23 cellular contexts compared by ENCODE assay signal in the genomic region with DNA sequence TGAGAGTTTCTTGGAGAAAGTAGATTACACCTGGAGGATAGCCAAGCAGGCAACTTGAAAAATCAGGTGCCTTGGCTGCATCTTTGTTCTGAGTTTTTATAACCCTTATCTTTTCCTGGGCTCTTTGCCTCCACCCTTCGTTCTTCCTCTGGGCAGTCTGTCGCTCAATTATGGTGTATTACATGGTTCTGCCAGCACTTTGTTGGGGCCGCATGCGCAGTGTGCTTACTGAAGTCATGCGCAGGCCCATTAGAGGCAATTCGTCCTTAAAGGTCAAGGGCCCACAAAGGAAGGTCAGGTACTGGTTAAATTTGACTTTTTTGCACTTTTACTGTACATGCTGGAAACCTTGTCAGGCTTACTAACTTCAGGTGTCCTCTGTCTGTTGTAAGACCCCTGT.
DNase-seq lines count a peak whose midpoint lies in the region; TF ChIP-seq lines count a peak whose summit lies in the region.
"Had no signal": no experiment of that assay in that cellular context is flagged by ENCODE, and none has a peak within 500 bp of the region (broad histone marks: within the 10 kb centered on the region; RNA-seq: fewer than 3 reads in every experiment).

No MANE protein-coding gene starts in this region.

- H3K4me3 ChIP-seq in OCI-LY3 (ENCODE audit: low read length) (no peak overlapping the region), smooth muscle cell (no peak overlapping the region), spleen (no peak overlapping the region), mesenchymal stem cell (ENCODE audit: insufficient read depth in 1 of 2, low read depth in 1 of 2, low read length in 2 of 2) (no peak overlapping the region)
- H3K4me3 ChIP-seq: BLaER1, HAP-1 had no signal

- DNase-seq in UCSD-AML1 (lab: John Stamatoyannopoulos, UW; ENCODE audit: unreplicated experiment) (peak; percentile 1), mesothelial cell of epicardium (ENCODE audit: low spot score in 2 of 2, unreplicated experiment in 2 of 2) (no peak), smooth muscle cell (lab: John Stamatoyannopoulos, UW; ENCODE audit: unreplicated experiment) (no peak), spleen (no peak), NCI-H2227 treated with DMSO at 0.1 percent for 48 hours (lab: John Stamatoyannopoulos, UW) (no peak), mesenchymal stem cell (no peak), NCI-H748 treated with DMSO at 0.1 percent for 48 hours (lab: John Stamatoyannopoulos, UW) (no peak)
- DNase-seq: CD4-positive, alpha-beta T cell; GOT3; HFFc6; KG1; NCI-H1092; NCI-H1417 treated with DMSO at 0.1 percent for 48 hours; NCI-H187; NCI-H2107; NCI-H446; NCI-H524 treated with DMSO at 0.1 percent for 48 hours; NCI-H82; NK-92 treated with Interleukin-12 subunit alpha and Interleukin-12 subunit beta, amount 100 ng/mL, for 24 hours; SIG-M5 had no signal

- intact Hi-C loops in spleen (cut with DNase I; ENCODE audit: low total_unique reads), result no loop called here

- H3K18ac ChIP-seq in mesenchymal stem cell (ENCODE audit: low read depth in 1 of 2, low read length in 2 of 2), result peak overlapping the region in 1 of 2 experiments; percentile 55

- H3K4ac ChIP-seq in mesenchymal stem cell (ENCODE audit: low read depth in 1 of 2, low read length in 2 of 2), result no peak overlapping the region

- H2BK12ac ChIP-seq in mesenchymal stem cell (ENCODE audit: low read length in 2 of 2), result peak overlapping the region in 1 of 2 experiments; percentile 83

- H3K23ac ChIP-seq in mesenchymal stem cell (ENCODE audit: low read length in 2 of 2), result peak overlapping the region in 1 of 2 experiments; percentile 70

- H3K79me2 ChIP-seq in OCI-LY3 (ENCODE audit: low read length) (no peaks in the 10 kb centered on the region), smooth muscle cell (ENCODE audit: low read depth) (no peaks in the 10 kb centered on the region)

- peaks cover 5% of the 10 kb centered on the region for H3K9me3 Mint-ChIP-seq in mesothelial cell of epicardium

- H3K27ac ChIP-seq in OCI-LY3 (ENCODE audit: low read length) (no peak overlapping the region), smooth muscle cell (ENCODE audit: low read depth) (no peak overlapping the region), spleen (no peak overlapping the region), mesenchymal stem cell (ENCODE audit: low read length, poor library complexity, severe bottlenecking) (no peak overlapping the region)
- H3K27ac ChIP-seq: BLaER1 had no signal

- H3K36me3 Mint-ChIP-seq in mesothelial cell of epicardium, result peaks cover 1% of the 10 kb centered on the region

- H3K4me1 Mint-ChIP-seq in mesothelial cell of epicardium, result peaks cover 40% of the 10 kb centered on the region

- H2BK5ac ChIP-seq in mesenchymal stem cell (ENCODE audit: low read depth, low read length, poor library complexity, severe bottlenecking), result no peak overlapping the region

- H3K36me3 ChIP-seq in OCI-LY3 (replicated peaks; ENCODE audit: low read depth, low read length) (no peaks in the 10 kb centered on the region), smooth muscle cell (ENCODE audit: low read depth) (no peaks in the 10 kb centered on the region), spleen (no peaks in the 10 kb centered on the region), mesenchymal stem cell (ENCODE audit: control insufficient read depth in 1 of 2, insufficient read depth in 2 of 2, low read depth in 1 of 2, low read length in 2 of 2) (no peaks in the 10 kb centered on the region)
- H3K36me3 ChIP-seq: BLaER1, HAP-1 had no signal

- H4K20me1 ChIP-seq in OCI-LY3 (ENCODE audit: insufficient read depth, low read length) (no peaks in the 10 kb centered on the region), smooth muscle cell (ENCODE audit: low read depth) (no peaks in the 10 kb centered on the region)
- H4K20me1 ChIP-seq: BLaER1 had no signal

- H3K9ac ChIP-seq in OCI-LY3 (ENCODE audit: low read length) (no peak overlapping the region), smooth muscle cell (ENCODE audit: low read depth) (no peak overlapping the region), mesenchymal stem cell (ENCODE audit: low read length) (no peak overlapping the region)
- H3K9ac ChIP-seq: BLaER1 had no signal

- H3K79me1 ChIP-seq in mesenchymal stem cell (replicated peaks; ENCODE audit: low read length, poor library complexity, severe bottlenecking), result no peaks in the 10 kb centered on the region

- no peak overlapping the region for H2BK15ac ChIP-seq in mesenchymal stem cell (ENCODE audit: low read depth, poor library complexity, severe bottlenecking)

- no peak for TF ChIP-seq CTCF in OCI-LY3 (IDR thresholded peaks at IDR 0.05; ENCODE audit: low read depth, low read length)
- TF ChIP-seq CTCF in mesothelial cell of epicardium (IDR thresholded peaks at IDR 0.05; ENCODE audit: unreplicated experiment), result no peak
- no peak for TF ChIP-seq CTCF in smooth muscle cell (IDR thresholded peaks at IDR 0.05; ENCODE audit: borderline replicate concordance, insufficient read depth, poor library complexity, severe bottlenecking)
- no peak for TF ChIP-seq CTCF in spleen (IDR thresholded peaks at IDR 0.05 in 8 of 11, conservative IDR thresholded peaks at IDR 0.05 in 3 of 11)

- peak overlapping the region; percentile 51; the same call in 1 of the 2 replicates for H2AFZ ChIP-seq in OCI-LY3 (ENCODE audit: low read depth, low read length)
- H2AFZ ChIP-seq in smooth muscle cell (ENCODE audit: low read depth), result peak overlapping the region; percentile 56
- no peak overlapping the region for H2AFZ ChIP-seq in mesenchymal stem cell (ENCODE audit: low read depth, low read length)

- no peak overlapping the region for H3K4me3 Mint-ChIP-seq in mesothelial cell of epicardium
- H3K4me3 Mint-ChIP-seq: CD4-positive, alpha-beta T cell; HFFc6 had no signal

- H3F3A ChIP-seq in smooth muscle cell (ENCODE audit: low read depth), result no peaks in the 10 kb centered on the region

- H3K27me3 ChIP-seq in OCI-LY3 (ENCODE audit: low read depth, low read length) (no peaks in the 10 kb centered on the region), smooth muscle cell (ENCODE audit: low read depth) (no peaks in the 10 kb centered on the region), spleen (replicated peaks in 1 of 7) (no peaks in the 10 kb centered on the region), mesenchymal stem cell (ENCODE audit: control insufficient read depth in 1 of 2, insufficient read depth in 1 of 2, low read length in 2 of 2) (no peaks in the 10 kb centered on the region)
- H3K27me3 ChIP-seq: BLaER1 had no signal

- no peak overlapping the region for H4K8ac ChIP-seq in mesenchymal stem cell (ENCODE audit: low read length)

- no peak overlapping the region for H3K4me2 ChIP-seq in OCI-LY3 (ENCODE audit: low read length)
- no peak overlapping the region for H3K4me2 ChIP-seq in smooth muscle cell
- no peak overlapping the region for H3K4me2 ChIP-seq in mesenchymal stem cell (ENCODE audit: low read length, poor library complexity, severe bottlenecking)
- H3K4me2 ChIP-seq: BLaER1 had no signal

- H3K27me3 Mint-ChIP-seq in mesothelial cell of epicardium (ENCODE audit: low read depth), result no peaks in the 10 kb centered on the region
- H3K27me3 Mint-ChIP-seq: CD4-positive, alpha-beta T cell had no signal

- 78% methylated on average over 6 of the region's 6 CpGs for WGBS in smooth muscle cell (ENCODE audit: low lambda C conversion rate)
- WGBS in spleen, 5 donors, result 78 to 91% (median 85%) methylated on average over 6 of the region's 6 CpGs
- 88% methylated on average over 6 of the region's 6 CpGs for WGBS in mesenchymal stem cell

- H3K4me1 ChIP-seq in OCI-LY3 (ENCODE audit: low read length), result no peaks in the 10 kb centered on the region
- H3K4me1 ChIP-seq in smooth muscle cell (ENCODE audit: low read depth), result peaks cover 12% of the 10 kb centered on the region
- no peaks in the 10 kb centered on the region for H3K4me1 ChIP-seq in spleen
- H3K4me1 ChIP-seq in mesenchymal stem cell (ENCODE audit: control insufficient read depth, insufficient read depth, low read depth, low read length), result no peaks in the 10 kb centered on the region
- H3K4me1 ChIP-seq: BLaER1, HAP-1 had no signal

- H2BK120ac ChIP-seq in mesenchymal stem cell (ENCODE audit: low read depth, low read length), result no peak overlapping the region

- TF ChIP-seq POLR2A in spleen (IDR thresholded peaks at IDR 0.05), result no peak

- peak overlapping the region; percentile 20 for H3K27ac Mint-ChIP-seq in mesothelial cell of epicardium
- H3K27ac Mint-ChIP-seq: CD4-positive, alpha-beta T cell; HFFc6 had no signal

- no peaks in the 10 kb centered on the region for H3K9me3 ChIP-seq in OCI-LY3 (ENCODE audit: insufficient read depth, low read length)
- H3K9me3 ChIP-seq in smooth muscle cell (replicated peaks; ENCODE audit: low read depth), result no peaks in the 10 kb centered on the region
- H3K9me3 ChIP-seq in spleen, result peaks cover 0 to 3% (median 0%) of the 10 kb centered on the region in 8 donors
- no peaks in the 10 kb centered on the region for H3K9me3 ChIP-seq in mesenchymal stem cell (ENCODE audit: control insufficient read depth, low read length)
- H3K9me3 ChIP-seq: BLaER1, HAP-1 had no signal

- peak overlapping the region in 1 of 2 experiments; percentile 35 for H3K14ac ChIP-seq in mesenchymal stem cell (ENCODE audit: low read length in 2 of 2)

- no peak overlapping the region for H4K91ac ChIP-seq in mesenchymal stem cell (ENCODE audit: low read length)

- no peak overlapping the region for H2AK5ac ChIP-seq in mesenchymal stem cell (ENCODE audit: low read length, severe bottlenecking)
